In genomic region chr2:215982465-215982875, GRCh38 we compare ENCODE assay signal across 8 cellular contexts. TPM values are rescaled to one million over a fixed set of nuclear protein-coding genes. Genes with fewer than 3 reads are reported as not detected.
DNase-seq lines count a peak whose midpoint lies in the region; ATAC-seq and TF ChIP-seq lines count a peak whose summit lies in the region.

No MANE protein-coding gene starts in this region.

- no peak for TF ChIP-seq POLR2A in lower leg skin (IDR thresholded peaks at IDR 0.05)

- TF ChIP-seq CTCF in foreskin keratinocyte (conservative IDR thresholded peaks at IDR 0.05) (no peak), lower leg skin (IDR thresholded peaks at IDR 0.05) (no peak)

- no peak overlapping the region for H3K4me3 ChIP-seq in lower leg skin (ENCODE audit: low read depth, poor library complexity, severe bottlenecking)

- H3K27ac ChIP-seq in foreskin keratinocyte: peak overlapping the region; percentile 75

- peak; percentile 61 for DNase-seq in GM03348 (ENCODE audit: low spot score)
- peak; percentile 73 for DNase-seq in NCI-H2029 treated with DMSO at 0.1 percent for 48 hours (lab: John Stamatoyannopoulos, UW)
- peak; percentile 98 to 99 for DNase-seq in foreskin keratinocyte
- no peak for DNase-seq in lower leg skin (ENCODE audit: low spot score in 2 of 2)
- no peak for DNase-seq in NCI-H128 (lab: John Stamatoyannopoulos, UW; ENCODE audit: unreplicated experiment)
- DNase-seq in amygdala (lab: John Stamatoyannopoulos, UW): no peak
- no peak for DNase-seq in inferior parietal cortex (ENCODE audit: extremely low spot score)

- 66 to 71% methylated on average over 6 of the region's 6 CpGs for WGBS in lower leg skin, 2 donors

- intact Hi-C loops in lower leg skin (cut with DNase I; ENCODE audit: low total_unique reads): no loop called here

- peaks cover 13% of the 10 kb centered on the region for H3K4me1 ChIP-seq in foreskin keratinocyte

- ATAC-seq in GM21576 (IDR thresholded peaks at IDR 0.05; ENCODE audit: unreplicated experiment) (peak; percentile 42), foreskin keratinocyte (peak; percentile 98)

- no peaks in the 10 kb centered on the region for H3K27me3 ChIP-seq in foreskin keratinocyte

RNA-seq across cellular contexts. Expression of gene MREG, which starts 30.9 kb away (rescaled TPM):
- total RNA-seq in foreskin keratinocyte (23.5 and 25.9 TPM in 2 replicates), lower leg skin (10 to 100 TPM; 31.7 to 41.0 (median 35.5) TPM)
- polyA plus RNA-seq in foreskin keratinocyte: 14.5 and 17.0 TPM in 2 replicates

Comparison
In these comparisons a context has a peak if more than half of its experiments do, and no peak if none do; other contexts are left out.
1. DNase-seq: peak in GM03348 (single experiment), NCI-H2029 treated with DMSO at 0.1 percent for 48 hours (single experiment) and foreskin keratinocyte (2 of 2); none in lower leg skin (0 of 2), NCI-H128 (single experiment), amygdala (0 of 56) and inferior parietal cortex (single experiment).